21 cellular contexts compared by ENCODE assay signal in genomic region chr3:14837864-14838263, GRCh38. TPM values are rescaled to one million over a fixed set of nuclear protein-coding genes. Genes with fewer than 3 reads are reported as not detected.
A peak's percentile ranks its signal among the peaks of the same experiment; 100 is the strongest.
DNase-seq lines count a peak whose midpoint lies in the region; ATAC-seq, FAIRE-seq and TF ChIP-seq lines count a peak whose summit lies in the region.
"Had no signal": no experiment of that assay in that cellular context is flagged by ENCODE, and none has a peak within 500 bp of the region (broad histone marks: within the 10 kb centered on the region; RNA-seq: fewer than 3 reads in every experiment).

No MANE protein-coding gene starts in this region.

- intact Hi-C loops in esophagus muscularis mucosa (cut with DNase I) (no loop called here), HepG2 (cut with micrococcal nuclease; ENCODE audit: unreplicated experiment) (no loop called here), sciatic nerve (cut with DNase I) (no loop called here)

- peaks cover 4% of the 10 kb centered on the region for H3K27me3 Mint-ChIP-seq in H9 (ENCODE audit: low read depth)
- H3K27me3 Mint-ChIP-seq: CD4-positive, alpha-beta T cell had no signal

- H3K4me2 ChIP-seq in H9 (ENCODE audit: insufficient read depth, insufficient read length, low read length) (no peak overlapping the region), HepG2 (ENCODE audit: low read depth, low read length) (peak overlapping the region; percentile 34)

- H3K36me3 ChIP-seq in esophagus muscularis mucosa: no peaks in the 10 kb centered on the region
- no peaks in the 10 kb centered on the region for H3K36me3 ChIP-seq in HepG2 (replicated peaks in 1 of 2; ENCODE audit: control insufficient read depth in 1 of 2, insufficient read depth in 2 of 2, low read length in 2 of 2)

- H3K56ac ChIP-seq in H9 (ENCODE audit: insufficient read length, low read depth, low read length): no peak overlapping the region

- H3K27ac Mint-ChIP-seq in H9: peak overlapping the region in 2 of 3 experiments; percentile 6 to 41; a peak in 3 of 7 replicates
- H3K27ac Mint-ChIP-seq: activated T-helper 2 cell treated with anti-CD3 and anti-CD28 coated beads, Interferon-gamma antibody, Interleukin-2, Interleukin-4, amounts not matched to agents 10 μg/mL and 5 μg/mL and 100 μg/mL, durations not matched to agents 14 hours and 24 hours and 36 hours; CD4-positive, alpha-beta T cell had no signal

- TF ChIP-seq CTCF in H9 (conservative IDR thresholded peaks at IDR 0.05): no peak
- TF ChIP-seq CTCF in esophagus muscularis mucosa (IDR thresholded peaks at IDR 0.05): no peak
- no peak for TF ChIP-seq CTCF in HepG2 (CRISPR knock-in tag; IDR thresholded peaks at IDR 0.05)

- BruUV-seq in HepG2 (replicated peaks; lab: Mats Ljungman, UMichigan): no TSS peak

- no CpG with 5 or more reads among the region's 7 CpGs for WGBS in H9 (ENCODE audit: extremely low coverage, insufficient read length, low lambda C conversion rate)
- 47% methylated on average over 7 of the region's 7 CpGs for WGBS in esophagus muscularis mucosa
- 31% methylated on average over 4 of the region's 7 CpGs for WGBS in HepG2 (ENCODE audit: low lambda C conversion rate)

- no peak overlapping the region for H4K5ac ChIP-seq in H9 (ENCODE audit: insufficient read length, low read depth, low read length)

- H3K23ac ChIP-seq in H9 (ENCODE audit: insufficient read length, low read depth, low read length): no peak overlapping the region

- H3K4me3 Mint-ChIP-seq in H9: no peak overlapping the region
- H3K4me3 Mint-ChIP-seq: CD4-positive, alpha-beta T cell had no signal

- H4K20me1 ChIP-seq in H9 (ENCODE audit: control insufficient read depth, insufficient read depth, insufficient read length) (no peaks in the 10 kb centered on the region), HepG2 (ENCODE audit: insufficient read depth, low read length) (no peaks in the 10 kb centered on the region)

- DNase-seq in H9 (no peak), esophagus muscularis mucosa (ENCODE audit: extremely low spot score) (no peak), HepG2 (ENCODE audit: low spot score) (no peak), sciatic nerve (ENCODE audit: low spot score) (no peak)
- DNase-seq: ACHN; activated CD8-positive, alpha-beta memory T cell treated with anti-CD3 and anti-CD28 coated beads for 24 hours; CD4-positive, alpha-beta T cell; hippocampal formation; NCI-H2029 treated with DMSO at 0.1 percent for 48 hours; NCI-H526 treated with DMSO at 0.1 percent for 48 hours; stimulated activated CD4-positive, alpha-beta T cell treated with anti-CD3 and anti-CD28 coated beads, Interleukin-2, amount 100 ng/mL, for 48 hours had no signal

- no peak overlapping the region for H2BK5ac ChIP-seq in H9 (ENCODE audit: insufficient read length, low read length)

- H2AK5ac ChIP-seq in H9 (ENCODE audit: insufficient read length, low read length): no peak overlapping the region

- H3K23me2 ChIP-seq in H9 (ENCODE audit: insufficient read length, low read depth, low read length, poor library complexity, severe bottlenecking): no peaks in the 10 kb centered on the region

- H3K9ac ChIP-seq in H9 (ENCODE audit: extremely low read depth, insufficient read length, low read length) (no peak overlapping the region), HepG2 (ENCODE audit: insufficient read depth, low read depth, low read length) (no peak overlapping the region)

- H3K27ac ChIP-seq in H9 (ENCODE audit: insufficient read length, low read depth, low read length) (no peak overlapping the region), esophagus muscularis mucosa (replicated peaks in 1 of 4) (peak overlapping the region in 3 of 4 donors; percentile 43 to 54 (median 52)), HepG2 (ENCODE audit: extremely low read length, insufficient read depth, low read length) (no peak overlapping the region)
- H3K27ac ChIP-seq: epithelial cell of prostate, VCaP had no signal

- no peak overlapping the region for H2BK20ac ChIP-seq in H9 (ENCODE audit: low read depth, low read length, poor library complexity, severe bottlenecking)

- no peak overlapping the region for H2BK120ac ChIP-seq in H9 (ENCODE audit: low read depth, low read length, poor library complexity, severe bottlenecking)

- CTCF ChIA-PET in HepG2 (lab: Yijun Ruan, JAX; ENCODE audit: low intra/inter-chr PET ratio, low total read pairs): no interaction called here

- H3K79me2 ChIP-seq in H9 (ENCODE audit: insufficient read depth, low read length): no peaks in the 10 kb centered on the region
- no peaks in the 10 kb centered on the region for H3K79me2 ChIP-seq in HepG2 (ENCODE audit: insufficient read depth, low read length)

- H3K27me3 ChIP-seq in H9 (ENCODE audit: insufficient read depth, low read length) (no peaks in the 10 kb centered on the region), esophagus muscularis mucosa (no peaks in the 10 kb centered on the region), HepG2 (ENCODE audit: control insufficient read depth in 1 of 2, insufficient read depth in 2 of 2, low read length in 2 of 2) (peaks cover 0 to 29% of the 10 kb centered on the region in 2 experiments; a peak in 3 of 5 replicates)

- H3K9me3 ChIP-seq in H9 (ENCODE audit: control insufficient read depth, low read depth, low read length) (no peaks in the 10 kb centered on the region), esophagus muscularis mucosa (no peaks in the 10 kb centered on the region), HepG2 (ENCODE audit: low read length) (no peaks in the 10 kb centered on the region)

- H2BK15ac ChIP-seq in H9 (ENCODE audit: low read depth, low read length): no peak overlapping the region

- no peaks in the 10 kb centered on the region for H3K36me3 Mint-ChIP-seq in H9 (ENCODE audit: insufficient read depth in 1 of 3, low read depth in 3 of 3)

- H3K4me1 ChIP-seq in H9 (ENCODE audit: insufficient read depth, low read length) (peaks cover 2% of the 10 kb centered on the region; the same call in 1 of the 2 replicates), esophagus muscularis mucosa (peaks cover 39 to 55% (median 51%) of the 10 kb centered on the region in 4 donors), HepG2 (ENCODE audit: insufficient read depth, low read length) (peaks cover 33% of the 10 kb centered on the region)

- in situ Hi-C loops in HepG2 (cut with HindIII; ENCODE audit: extremely low pct_ligation_motif_present, low pct_unique_long_range_greater_than_20kb): no loop called here

- no peak overlapping the region for H3K4me3 ChIP-seq in esophagus muscularis mucosa
- no peak overlapping the region; a peak in 1 of 6 replicates for H3K4me3 ChIP-seq in HepG2 (replicated peaks in 1 of 3; ENCODE audit: insufficient read depth in 1 of 3, low read depth in 2 of 3, low read length in 3 of 3)

- TF ChIP-seq EP300 in esophagus muscularis mucosa (IDR thresholded peaks at IDR 0.05) (no peak), HepG2 (IDR thresholded peaks at IDR 0.05; ENCODE audit: low read depth in 2 of 2, low read length in 2 of 2) (no peak), HepG2 (CRISPR knock-in tag; IDR thresholded peaks at IDR 0.05; ENCODE audit: borderline replicate concordance) (no peak)

- no peak overlapping the region for H4K91ac ChIP-seq in H9 (ENCODE audit: insufficient read length, low read depth, low read length)

- POLR2A ChIA-PET in HepG2 (lab: Yijun Ruan, JAX): no interaction called here

- H4K8ac ChIP-seq in H9 (replicated peaks; ENCODE audit: insufficient read length, low read depth, low read length): no peak overlapping the region

- no peak overlapping the region for H3T11ph ChIP-seq in H9 (ENCODE audit: low read length)

- no peak overlapping the region for H3K18ac ChIP-seq in H9 (ENCODE audit: insufficient read length, low read depth, low read length)

- H3K79me1 ChIP-seq in H9 (ENCODE audit: insufficient read depth, low read depth, low read length, poor library complexity, severe bottlenecking): no peaks in the 10 kb centered on the region

- H2BK12ac ChIP-seq in H9 (ENCODE audit: insufficient read length, low read depth, low read length): no peak overlapping the region

- FAIRE-seq in HepG2 (lab: Jason Lieb, UNC): no peak
- FAIRE-seq: HTR-8/SVneo had no signal

- no peak for TF ChIP-seq RAD21 in HepG2 (CRISPR knock-in tag; IDR thresholded peaks at IDR 0.05)

- H2AFZ ChIP-seq in H9 (ENCODE audit: low read length): no peak overlapping the region
- H2AFZ ChIP-seq in HepG2 (ENCODE audit: low read length): no peak overlapping the region

- no peaks in the 10 kb centered on the region for H3K9me3 Mint-ChIP-seq in H9
- H3K9me3 Mint-ChIP-seq: activated T-helper 2 cell treated with anti-CD3 and anti-CD28 coated beads, Interferon-gamma antibody, Interleukin-2, Interleukin-4, amounts not matched to agents 10 μg/mL and 5 μg/mL and 100 μg/mL, durations not matched to agents 14 hours and 24 hours and 36 hours; CD4-positive, alpha-beta T cell had no signal

- no peak overlapping the region for H3K14ac ChIP-seq in H9 (ENCODE audit: insufficient read depth, low read length)

- peaks cover 25 to 38% of the 10 kb centered on the region in 2 experiments for H3K4me1 Mint-ChIP-seq in H9

- peak; percentile 88 for ATAC-seq in HepG2
- ATAC-seq in sciatic nerve: peak; percentile 63
- no peak for ATAC-seq in GM19324 (IDR thresholded peaks at IDR 0.05; ENCODE audit: low FRiP score, unreplicated experiment)
- ATAC-seq in HG03025 (IDR thresholded peaks at IDR 0.05; ENCODE audit: low FRiP score, unreplicated experiment): no peak
- no peak for ATAC-seq in HG03108 (IDR thresholded peaks at IDR 0.05; ENCODE audit: unreplicated experiment)
- ATAC-seq in HG02884 (IDR thresholded peaks at IDR 0.05; ENCODE audit: unreplicated experiment): no peak

- H3K4ac ChIP-seq in H9 (ENCODE audit: low read depth, low read length): no peak overlapping the region

- TF ChIP-seq POLR2A in esophagus muscularis mucosa (IDR thresholded peaks at IDR 0.05; ENCODE audit: low read depth) (no peak), HepG2 (IDR thresholded peaks at IDR 0.05; ENCODE audit: insufficient read depth in 1 of 2, low read depth in 2 of 2, low read length in 2 of 2) (no peak)

RNA-seq across cellular contexts. Expression of gene FGD5, which starts 19.1 kb away (rescaled TPM):
- 7.8 and 8.6 TPM in 2 replicates for total RNA-seq in H9 (2021)
- 10 to 100 TPM; 15.4 to 21.1 (median 16.1) TPM for total RNA-seq in esophagus muscularis mucosa
- total RNA-seq in HepG2 (2016; rRNA removed; fragmentation: Illumina TruSeq; extraction: Trizol): not detected in 2 replicates
- not detected in 2 replicates for total RNA-seq in HepG2 (2016; cell fraction: cytosol; rRNA removed; fragmentation: Illumina TruSeq; extraction: Trizol; ENCODE audit: low read depth)
- not detected in 2 replicates for total RNA-seq in HepG2 (2016; cell fraction: insoluble cytoplasmic fraction; rRNA removed; fragmentation: Illumina TruSeq; extraction: Trizol)
- total RNA-seq in HepG2 (2016; cell fraction: membrane; rRNA removed; fragmentation: Illumina TruSeq; extraction: Trizol): not detected in 2 replicates
- total RNA-seq in HepG2 (2016; cell fraction: nucleus; rRNA removed; fragmentation: Illumina TruSeq; extraction: Trizol): not detected in 2 replicates
- 0.17 TPM in 1 of 2 replicates, not detected in the other for polyA plus RNA-seq in HepG2 (2011; rRNA removed)
- polyA plus RNA-seq in HepG2 (2011; cell fraction: cytosol; rRNA removed): 0.01 and 0.04 TPM in 2 replicates
- polyA plus RNA-seq in HepG2 (2011; cell fraction: nucleus; rRNA removed): 0.09 and 0.10 TPM in 2 replicates
- 0.08 and 0.20 TPM in 2 replicates for polyA plus RNA-seq in HepG2 (2012)
- polyA plus RNA-seq in HepG2 (2016; cell fraction: cytosol; fragmentation: Illumina TruSeq; extraction: Trizol; ENCODE audit: low read depth): not detected in 2 replicates
- not detected in 2 replicates for polyA plus RNA-seq in HepG2 (2016; cell fraction: insoluble cytoplasmic fraction; fragmentation: Illumina TruSeq; extraction: Trizol; ENCODE audit: low read depth)
- not detected in 2 replicates for polyA plus RNA-seq in HepG2 (2016; cell fraction: membrane; fragmentation: Illumina TruSeq; extraction: Trizol; ENCODE audit: low read depth)
- polyA plus RNA-seq in HepG2 (2016; cell fraction: nucleus; fragmentation: Illumina TruSeq; extraction: Trizol; ENCODE audit: insufficient read depth, low read depth): not detected in 2 replicates
- 0.44 TPM in 1 of 2 replicates, not detected in the other for polyA minus RNA-seq in HepG2 (2011; rRNA and poly(A)+ RNA removed; ENCODE audit: low replicate concordance)
- polyA minus RNA-seq in HepG2 (2011; cell fraction: cytosol; rRNA and poly(A)+ RNA removed): not detected in 2 replicates
- 0.25 and 0.39 TPM in 2 replicates for polyA minus RNA-seq in HepG2 (2011; cell fraction: nucleus; rRNA and poly(A)+ RNA removed)
- 57.4 TPM for total RNA-seq in sciatic nerve
- total RNA-seq: CD4-positive, alpha-beta T cell; MCF 10A had no signal
- polyA plus RNA-seq: neural cell had no signal

Comparison
In these comparisons a context has a peak if more than half of its experiments do, and no peak if none do; other contexts are left out.
1. H3K27ac ChIP-seq: peak in esophagus muscularis mucosa (3 of 4); none in H9 (single experiment) and HepG2 (single experiment).
2. ATAC-seq: peak in HepG2 (single experiment) and sciatic nerve (single experiment); none in GM19324 (single experiment), HG03025 (single experiment), HG03108 (single experiment) and HG02884 (single experiment).